Comparison of ENCODE assay signal across 8 cellular contexts in the genomic region with DNA sequence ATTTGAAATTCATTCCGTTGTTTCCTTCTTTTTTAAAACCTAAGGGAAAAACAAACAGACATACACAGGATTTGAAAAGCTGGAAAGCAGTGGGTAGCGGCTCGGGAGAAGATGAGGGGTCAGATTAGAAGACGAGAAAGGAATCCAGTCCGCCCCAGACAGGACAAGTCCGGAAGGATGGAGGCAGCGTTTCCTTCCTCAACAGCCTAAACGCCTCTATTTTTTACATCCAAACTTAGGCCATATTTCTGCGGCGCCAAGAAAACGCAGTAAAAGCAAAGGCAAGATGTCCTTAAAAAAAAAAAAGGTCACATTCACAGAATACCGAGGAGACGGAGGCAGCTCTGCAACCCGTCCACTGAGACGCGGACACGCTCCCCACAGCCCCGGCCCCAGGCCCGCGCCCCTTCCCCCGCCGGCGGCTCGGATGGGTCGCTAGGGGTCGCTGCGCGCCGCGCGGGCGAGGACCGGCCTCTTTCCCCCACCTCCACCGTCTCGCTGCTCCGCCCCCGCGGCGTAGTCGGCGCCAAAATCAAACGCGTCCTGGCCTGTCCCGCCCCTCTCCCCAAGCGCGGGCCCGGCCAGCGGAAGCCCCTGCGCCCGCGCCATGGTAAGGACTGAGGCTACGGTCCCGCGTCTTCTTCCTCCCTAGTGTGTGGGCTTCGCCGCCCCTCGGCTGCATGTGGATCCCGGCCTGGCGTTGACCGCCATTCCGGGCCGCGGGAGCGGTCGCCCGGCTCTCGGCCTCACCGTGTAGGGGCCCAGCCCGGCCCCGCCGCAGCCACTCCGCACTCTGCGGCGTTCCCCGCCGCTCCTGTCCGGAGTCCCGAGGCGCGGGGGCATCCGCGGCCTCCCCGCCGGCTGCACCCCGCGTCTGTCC. TPM values are rescaled to one million over a fixed set of nuclear protein-coding genes. Genes with fewer than 3 reads are reported as not detected.
DNase-seq lines count a peak whose midpoint lies in the region; ATAC-seq and TF ChIP-seq lines count a peak whose summit lies in the region.

A gene with protein sequence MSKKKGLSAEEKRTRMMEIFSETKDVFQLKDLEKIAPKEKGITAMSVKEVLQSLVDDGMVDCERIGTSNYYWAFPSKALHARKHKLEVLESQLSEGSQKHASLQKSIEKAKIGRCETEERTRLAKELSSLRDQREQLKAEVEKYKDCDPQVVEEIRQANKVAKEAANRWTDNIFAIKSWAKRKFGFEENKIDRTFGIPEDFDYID (plus strand): TSS at position 558 of the 880 bp plus-strand sequence. CDS start 50 bp downstream, at position 608.

- no peaks in the 10 kb centered on the region for H3K27me3 Mint-ChIP-seq in activated T-cell treated with anti-CD3 and anti-CD28 coated beads, Interleukin-2, amount 50 U/mL, for 4 hours (ENCODE audit: low read depth)

- peaks cover 80% of the 10 kb centered on the region for H3K79me2 ChIP-seq in DOHH2 (ENCODE audit: control insufficient read depth, low read length)

- H3K27ac ChIP-seq in DOHH2 (ENCODE audit: low read depth, low read length): peak within 1 kb of the TSS; percentile 100
- H3K27ac ChIP-seq in Peyer's patch: peak within 1 kb of the TSS in 1 of 4 donors; percentile 64
- H3K27ac ChIP-seq in esophagus squamous epithelium: peak within 1 kb of the TSS; percentile 9 to 72 (median 72)

- H4K20me1 ChIP-seq in DOHH2 (ENCODE audit: control insufficient read depth, insufficient read depth, low read depth, low read length): no peaks in the 10 kb centered on the region

- H3K4me3 Mint-ChIP-seq in activated T-cell treated with anti-CD3 and anti-CD28 coated beads, Interleukin-2, amount 50 U/mL, for 4 hours: peak within 1 kb of the TSS; percentile 91

- H3K4me1 ChIP-seq in DOHH2 (ENCODE audit: control insufficient read depth, low read length): peaks cover 88% of the 10 kb centered on the region
- H3K4me1 ChIP-seq in Peyer's patch: no peaks in the 10 kb centered on the region
- peaks cover 0 to 23% (median 10%) of the 10 kb centered on the region in 3 donors for H3K4me1 ChIP-seq in esophagus squamous epithelium

- no peaks in the 10 kb centered on the region for H3K9me3 Mint-ChIP-seq in activated T-cell treated with anti-CD3 and anti-CD28 coated beads, Interleukin-2, amount 50 U/mL, for 4 hours

- H3K36me3 Mint-ChIP-seq in activated T-cell treated with anti-CD3 and anti-CD28 coated beads, Interleukin-2, amount 50 U/mL, for 4 hours (ENCODE audit: insufficient read depth): no peaks in the 10 kb centered on the region

- ATAC-seq in GM21723 (IDR thresholded peaks at IDR 0.05; ENCODE audit: unreplicated experiment): peak; percentile 86
- ATAC-seq in activated T-cell treated with anti-CD3 and anti-CD28 coated beads, Interleukin-2, amount 50 U/mL, for 4 hours: peak; percentile 94 to 95

- peaks cover 38% of the 10 kb centered on the region for H3F3A ChIP-seq in DOHH2 (ENCODE audit: control insufficient read depth, insufficient read depth)

- intact Hi-C loops in esophagus squamous epithelium (cut with DNase I): loop anchor here (5.0 to 10.0 kb wide), 3 partner anchors 90 to 410 kb away; no protein-coding TSS in a partner anchor

- 3 to 7% methylated on average over 9 to 18 of the region's 86 CpGs for WGBS in esophagus squamous epithelium, 2 donors

- no peaks in the 10 kb centered on the region for H3K9me2 ChIP-seq in DOHH2 (replicated peaks; ENCODE audit: control insufficient read depth, low read length)

- DNase-seq in KG1 (lab: John Stamatoyannopoulos, UW) (peak; percentile 44), Peyer's patch (peak; percentile 80 to 92 (median 90)), esophagus squamous epithelium (lab: John Stamatoyannopoulos, UW) (peak; percentile 7), myocyte (ENCODE audit: low read depth) (peak; percentile 81)
- peak; percentile 92 for DNase-seq in activated T-cell treated with anti-CD3 and anti-CD28 coated beads, Interleukin-2, amount 50 U/mL, for 4 hours
- peak; percentile 81 to 83 for DNase-seq in stimulated activated CD8-positive, alpha-beta memory T cell treated with anti-CD3 and anti-CD28 coated beads, Interleukin-7, amount 100 ng/mL, for 48 hours (ENCODE audit: extremely low read depth in 1 of 2, low read depth in 1 of 2)

- H3K4me1 Mint-ChIP-seq in activated T-cell treated with anti-CD3 and anti-CD28 coated beads, Interleukin-2, amount 50 U/mL, for 4 hours (ENCODE audit: low read depth): peaks cover 19% of the 10 kb centered on the region

- TF ChIP-seq POLR2A in Peyer's patch (IDR thresholded peaks at IDR 0.05) (no peak), esophagus squamous epithelium (IDR thresholded peaks at IDR 0.05) (no peak)

- H3K36me3 ChIP-seq in DOHH2 (ENCODE audit: control insufficient read depth, low read length) (peaks cover 40% of the 10 kb centered on the region), Peyer's patch (no peaks in the 10 kb centered on the region), esophagus squamous epithelium (no peaks in the 10 kb centered on the region)

- H3K4me2 ChIP-seq in DOHH2 (ENCODE audit: low read length): peak within 1 kb of the TSS; percentile 93

- H3K27me3 ChIP-seq in DOHH2 (ENCODE audit: control insufficient read depth, low read length) (no peaks in the 10 kb centered on the region), Peyer's patch (no peaks in the 10 kb centered on the region), esophagus squamous epithelium (no peaks in the 10 kb centered on the region)

- H3K9me3 ChIP-seq in DOHH2 (ENCODE audit: control insufficient read depth, insufficient read depth, low read length) (no peaks in the 10 kb centered on the region), Peyer's patch (no peaks in the 10 kb centered on the region), esophagus squamous epithelium (no peaks in the 10 kb centered on the region)

- H3K4me3 ChIP-seq in DOHH2 (ENCODE audit: low read length) (peak within 1 kb of the TSS; percentile 74), Peyer's patch (peak within 1 kb of the TSS; percentile 60 to 97 (median 82)), esophagus squamous epithelium (peak within 1 kb of the TSS; percentile 67 to 82 (median 74))

- peak; percentile 87 for TF ChIP-seq CTCF in DOHH2 (IDR thresholded peaks at IDR 0.05; ENCODE audit: low read depth, low read length, poor library complexity, severe bottlenecking)
- TF ChIP-seq CTCF in Peyer's patch (IDR thresholded peaks at IDR 0.05): peak; percentile 61 to 99 (median 76)
- TF ChIP-seq CTCF in esophagus squamous epithelium (IDR thresholded peaks at IDR 0.05): peak; percentile 68 to 96 (median 86)

RNA-seq across cellular contexts. Expression of the gene that starts here (rescaled TPM):
- 1 to 10 TPM in 2 of 4 donors, not detected in 2; 3.5 to 7.4 TPM for total RNA-seq in Peyer's patch
- total RNA-seq in activated T-cell treated with anti-CD3 and anti-CD28 coated beads, Interleukin-2, amount 50 U/mL, for 4 hours: 1 to 10 TPM; 5.2 to 9.6 (median 6.9) TPM
- total RNA-seq in esophagus squamous epithelium: 1 to 10 TPM; 2.3 to 4.2 (median 3.8) TPM
- 1.2 TPM in 1 of 2 replicates, not detected in the other for total RNA-seq in myocyte
- polyA plus RNA-seq in myocyte (2012): not detected

Comparison
In these comparisons a context has a peak if more than half of its experiments do, and no peak if none do; other contexts are left out.
1. DNase-seq: peak in every context shown above with its lines; median percentile 92 in activated T-cell treated with anti-CD3 and anti-CD28 coated beads, Interleukin-2, amount 50 U/mL, for 4 hours; 90 in Peyer's patch; 82 in stimulated activated CD8-positive, alpha-beta memory T cell treated with anti-CD3 and anti-CD28 coated beads, Interleukin-7, amount 100 ng/mL, for 48 hours; 81 in myocyte; 44 in KG1; 7 in esophagus squamous epithelium.